8 cellular contexts compared by ENCODE assay signal in the genomic region with DNA sequence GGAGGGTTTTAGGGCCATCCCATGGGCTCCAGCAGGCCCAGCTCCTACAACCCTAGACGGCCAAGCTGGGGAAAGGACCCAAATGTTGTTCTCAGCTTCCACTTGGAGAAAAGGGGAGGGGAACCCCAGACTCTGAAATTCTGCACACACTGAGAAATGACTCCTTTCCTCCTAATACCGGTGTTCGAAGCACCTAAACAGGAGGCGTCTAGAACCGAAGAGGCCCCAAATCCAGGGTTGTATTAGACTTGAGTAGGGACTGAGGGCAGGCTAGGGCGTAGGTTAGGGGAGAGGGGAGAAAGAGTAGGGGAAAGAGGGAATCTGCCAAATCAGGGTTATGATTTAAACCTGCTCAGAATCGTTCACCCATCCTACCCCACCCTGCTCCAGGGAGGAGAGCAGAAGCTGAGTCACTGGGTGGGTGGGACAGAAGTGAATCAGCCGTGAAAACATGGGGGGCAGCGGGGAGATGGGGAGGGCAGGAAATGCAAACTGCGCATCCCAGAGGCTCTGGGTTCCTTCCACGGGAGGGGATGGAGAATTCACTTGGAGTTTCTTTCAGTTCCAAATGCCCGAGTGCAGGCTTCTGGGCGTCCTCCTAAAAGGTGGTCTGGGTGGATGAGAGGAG. TPM values are rescaled to one million over a fixed set of nuclear protein-coding genes. Genes with fewer than 3 reads are reported as not detected.
A peak's percentile ranks its signal among the peaks of the same experiment; 100 is the strongest.
DNase-seq lines count a peak whose midpoint lies in the region; ATAC-seq and TF ChIP-seq lines count a peak whose summit lies in the region.

No MANE protein-coding gene starts in this region.

- POLR2A ChIA-PET in GM10248 (lab: Yijun Ruan, JAX) = no interaction called here

- TF ChIP-seq CTCF in GM10248 (IDR thresholded peaks at IDR 0.05; ENCODE audit: control extremely low read depth, extremely low read depth, low read depth, missing control alignments) = no peak
- TF ChIP-seq CTCF in tibial nerve (IDR thresholded peaks at IDR 0.05) = no peak

- H2BK120ac ChIP-seq in mesendoderm (ENCODE audit: low read depth, low read length) = no peak overlapping the region

- peak overlapping the region; percentile 77 for H3K4me2 ChIP-seq in mesendoderm (ENCODE audit: low read length)

- no peaks in the 10 kb centered on the region for H3K9me3 ChIP-seq in tibial nerve

- CTCF ChIA-PET in GM10248 (lab: Yijun Ruan, JAX) = interaction anchor here (0.7 to 17.2 kb wide), 32 partner anchors 8 to 247 kb away, joined by 3 to 294 read pairs (median 4); partner anchors contain the start of gene SPRYD3

- peak; percentile 60 for ATAC-seq in SK-N-SH treated with all-trans-retinoic acid at 6 μM for 48 hours
- ATAC-seq in HG02642 (IDR thresholded peaks at IDR 0.05; ENCODE audit: poor library complexity, unreplicated experiment) = no peak
- ATAC-seq in GM21529 (IDR thresholded peaks at IDR 0.05; ENCODE audit: unreplicated experiment) = no peak
- ATAC-seq in HG03342 (IDR thresholded peaks at IDR 0.05; ENCODE audit: unreplicated experiment) = no peak

- peak overlapping the region; percentile 38 for H2AK5ac ChIP-seq in mesendoderm (ENCODE audit: low read length)

- H3K27ac ChIP-seq in mesendoderm (ENCODE audit: low read depth, low read length) = no peak overlapping the region
- H3K27ac ChIP-seq in tibial nerve = peak overlapping the region; percentile 49 to 94 (median 87)

- H3K36me3 ChIP-seq in mesendoderm (ENCODE audit: control insufficient read depth, insufficient read depth, low read length) (no peaks in the 10 kb centered on the region), tibial nerve (peaks cover 0 to 24% (median 0%) of the 10 kb centered on the region in 3 donors)

- H4K5ac ChIP-seq in mesendoderm (ENCODE audit: low read length) = no peak overlapping the region

- peak overlapping the region; percentile 29 for H3K27ac Mint-ChIP-seq in dendritic cell treated with granulocyte-macrophage colony-stimulating factor and Interleukin-4, amounts not matched to agents 40 ng/mL and 50 ng/mL, for 4 days

- intact Hi-C loops in dendritic cell treated with granulocyte-macrophage colony-stimulating factor and Interleukin-4, amounts not matched to agents 40 ng/mL and 50 ng/mL, for 4 days (cut with micrococcal nuclease) = no loop called here

- H3K56ac ChIP-seq in mesendoderm (ENCODE audit: low read length) = peak overlapping the region; percentile 90

- peaks cover 71% of the 10 kb centered on the region for H3K4me1 Mint-ChIP-seq in dendritic cell treated with granulocyte-macrophage colony-stimulating factor and Interleukin-4, amounts not matched to agents 40 ng/mL and 50 ng/mL, for 4 days (ENCODE audit: low read depth)

- no peak overlapping the region for H2BK5ac ChIP-seq in mesendoderm (ENCODE audit: low read length)

- H3K23ac ChIP-seq in mesendoderm (ENCODE audit: low read length) = no peak overlapping the region

- TF ChIP-seq EP300 in tibial nerve (IDR thresholded peaks at IDR 0.05) = peak in 1 of 2 donors; percentile 14

- no peak overlapping the region for H2BK15ac ChIP-seq in mesendoderm (replicated peaks; ENCODE audit: low read depth)

- peak overlapping the region; percentile 58 for H3K9ac ChIP-seq in mesendoderm (ENCODE audit: low read length)

- no peaks in the 10 kb centered on the region for H3K36me3 Mint-ChIP-seq in dendritic cell treated with granulocyte-macrophage colony-stimulating factor and Interleukin-4, amounts not matched to agents 40 ng/mL and 50 ng/mL, for 4 days (ENCODE audit: low read depth)

- H3K27me3 ChIP-seq in mesendoderm (ENCODE audit: insufficient read depth, low read length, poor library complexity) = no peaks in the 10 kb centered on the region
- H3K27me3 ChIP-seq in tibial nerve = no peaks in the 10 kb centered on the region

- H3K27me3 Mint-ChIP-seq in dendritic cell treated with granulocyte-macrophage colony-stimulating factor and Interleukin-4, amounts not matched to agents 40 ng/mL and 50 ng/mL, for 4 days = peaks cover 28% of the 10 kb centered on the region

- H3K4me3 ChIP-seq in mesendoderm (ENCODE audit: low read length) = peak overlapping the region; percentile 67
- peak overlapping the region; percentile 43 to 85 (median 57) for H3K4me3 ChIP-seq in tibial nerve

- peak overlapping the region; percentile 24 for H3K18ac ChIP-seq in mesendoderm (ENCODE audit: low read length)

- DNase-seq in GM10248 (ENCODE audit: extremely low spot score) (peak; percentile 17), mesendoderm (peak; percentile 38), tibial nerve (ENCODE audit: low spot score in 2 of 2) (peak in 1 of 2 donors; percentile 55)

- H3K4ac ChIP-seq in mesendoderm (ENCODE audit: low read depth, low read length) = no peak overlapping the region

- no CpG with 5 or more reads among the region's 13 CpGs for WGBS in mesendoderm (ENCODE audit: extremely low coverage, insufficient coverage, low lambda C conversion rate)
- 19 to 21% methylated on average over 13 of the region's 13 CpGs for WGBS in tibial nerve, 2 donors

- H3K79me1 ChIP-seq in mesendoderm (ENCODE audit: low read length) = no peaks in the 10 kb centered on the region

- no peaks in the 10 kb centered on the region for H3K79me2 ChIP-seq in mesendoderm (ENCODE audit: control insufficient read depth, insufficient read depth, low read length)

- no peak overlapping the region for H4K8ac ChIP-seq in mesendoderm (ENCODE audit: low read depth, low read length)

- H3K9me3 Mint-ChIP-seq in dendritic cell treated with granulocyte-macrophage colony-stimulating factor and Interleukin-4, amounts not matched to agents 40 ng/mL and 50 ng/mL, for 4 days = no peaks in the 10 kb centered on the region

- H3K4me3 Mint-ChIP-seq in dendritic cell treated with granulocyte-macrophage colony-stimulating factor and Interleukin-4, amounts not matched to agents 40 ng/mL and 50 ng/mL, for 4 days = peak overlapping the region; percentile 73

- TF ChIP-seq POLR2A in tibial nerve (IDR thresholded peaks at IDR 0.05) = peak in 1 of 2 donors; percentile 26

- H3K4me1 ChIP-seq in mesendoderm (ENCODE audit: control insufficient read depth, low read depth, low read length) (peaks cover 10% of the 10 kb centered on the region), tibial nerve (peaks cover 0 to 87% (median 38%) of the 10 kb centered on the region in 4 donors)

TF ChIP-seq in SK-N-SH treated with all-trans-retinoic acid at 6 μM for 48 hours, 23 proteins besides CTCF, POLR2A, EP300 and RAD21 (continues in another document):
- TF ChIP-seq, protein P1, sequence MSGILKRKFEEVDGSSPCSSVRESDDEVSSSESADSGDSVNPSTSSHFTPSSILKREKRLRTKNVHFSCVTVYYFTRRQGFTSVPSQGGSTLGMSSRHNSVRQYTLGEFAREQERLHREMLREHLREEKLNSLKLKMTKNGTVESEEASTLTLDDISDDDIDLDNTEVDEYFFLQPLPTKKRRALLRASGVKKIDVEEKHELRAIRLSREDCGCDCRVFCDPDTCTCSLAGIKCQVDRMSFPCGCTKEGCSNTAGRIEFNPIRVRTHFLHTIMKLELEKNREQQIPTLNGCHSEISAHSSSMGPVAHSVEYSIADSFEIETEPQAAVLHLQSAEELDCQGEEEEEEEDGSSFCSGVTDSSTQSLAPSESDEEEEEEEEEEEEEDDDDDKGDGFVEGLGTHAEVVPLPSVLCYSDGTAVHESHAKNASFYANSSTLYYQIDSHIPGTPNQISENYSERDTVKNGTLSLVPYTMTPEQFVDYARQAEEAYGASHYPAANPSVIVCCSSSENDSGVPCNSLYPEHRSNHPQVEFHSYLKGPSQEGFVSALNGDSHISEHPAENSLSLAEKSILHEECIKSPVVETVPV (CRISPR knock-in tag; IDR thresholded peaks at IDR 0.05) = no peak
- peak; percentile 93; the same call in 1 of the 2 replicates for TF ChIP-seq PATZ1 (CRISPR knock-in tag; IDR thresholded peaks at IDR 0.05; ENCODE audit: borderline replicate concordance)
- no peak for TF ChIP-seq ZNF565 (CRISPR knock-in tag; conservative IDR thresholded peaks at IDR 0.05; ENCODE audit: low read depth)
- no peak for TF ChIP-seq ARNTL (CRISPR knock-in tag; IDR thresholded peaks at IDR 0.05; ENCODE audit: borderline replicate concordance, low read depth)

RNA-seq across cellular contexts. Expression of gene IGFBP6, which starts 1.0 kb away (rescaled TPM):
- polyA plus RNA-seq in mesendoderm (2013, experiment 1 of 2) = 4.1 TPM
- 4.5 TPM for polyA plus RNA-seq in mesendoderm (2013, experiment 2 of 2)
- total RNA-seq in tibial nerve = 1,000 to 10,000 TPM; 1,043 to 8,473 (median 5,787) TPM

RNA-seq across cellular contexts. Expression of gene SOAT2, which starts 4.8 kb away (rescaled TPM):
- polyA plus RNA-seq in mesendoderm (2013, experiment 1 of 2) = not detected
- 0.01 TPM for polyA plus RNA-seq in mesendoderm (2013, experiment 2 of 2)
- total RNA-seq in tibial nerve = 1 to 10 TPM in 1 of 4 donors, under 1 TPM in 3; 0.30 to 2.9 (median 0.72) TPM

RNA-seq across cellular contexts. Expression of gene SPRYD3, which starts 19.3 kb away (rescaled TPM):
- 4.4 TPM for polyA plus RNA-seq in mesendoderm (2013, experiment 1 of 2)
- polyA plus RNA-seq in mesendoderm (2013, experiment 2 of 2) = 4.3 TPM
- total RNA-seq in tibial nerve = 10 to 100 TPM; 51.8 to 57.0 (median 54.3) TPM

RNA-seq across cellular contexts. Expression of gene TNS2, which starts 48.6 kb away (rescaled TPM):
- polyA plus RNA-seq in mesendoderm (2013, experiment 1 of 2) = 15.4 TPM
- polyA plus RNA-seq in mesendoderm (2013, experiment 2 of 2) = 22.5 TPM
- 100 to 1,000 TPM; 411 to 653 (median 546) TPM for total RNA-seq in tibial nerve
